15 cellular contexts compared by ENCODE assay signal in the genomic region with DNA sequence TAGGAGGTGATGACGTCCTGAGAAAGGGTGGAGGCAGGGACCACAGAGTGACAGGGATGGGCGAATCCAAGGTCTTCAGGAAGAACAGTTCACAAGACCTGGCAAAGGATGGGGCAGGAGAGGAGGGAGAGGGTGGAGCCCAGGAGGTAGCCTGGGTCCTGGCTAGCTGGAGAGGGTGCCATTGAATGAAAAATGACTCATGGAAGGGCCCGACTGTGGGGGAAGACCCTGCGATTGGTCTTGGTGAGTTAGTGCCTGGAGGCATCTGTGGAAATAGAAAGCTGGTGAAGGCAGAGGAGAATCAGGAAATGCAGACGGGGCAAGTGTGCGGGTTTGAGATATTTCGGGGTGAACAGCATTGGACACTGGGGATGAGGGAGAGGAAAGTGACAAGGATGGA.
DNase-seq lines count a peak whose midpoint lies in the region; ATAC-seq and TF ChIP-seq lines count a peak whose summit lies in the region.
"Had no signal": no experiment of that assay in that cellular context is flagged by ENCODE, and none has a peak within 500 bp of the region (broad histone marks: within the 10 kb centered on the region; RNA-seq: fewer than 3 reads in every experiment).

No MANE protein-coding gene starts in this region.

- no peak for TF ChIP-seq POLR2A in breast epithelium (IDR thresholded peaks at IDR 0.05)

- H3K36me3 ChIP-seq in breast epithelium, result no peaks in the 10 kb centered on the region

- H3K27ac Mint-ChIP-seq in activated naive CD4-positive, alpha-beta T cell treated with anti-CD3 and anti-CD28 coated beads, Interleukin-2, amount 50 U/mL, for 24 hours, result peak overlapping the region; percentile 13
- H3K27ac Mint-ChIP-seq in activated naive CD4-positive, alpha-beta T cell treated with anti-CD3 and anti-CD28 coated beads, Interleukin-2, amount 10 ng/mL, durations not matched to agents 7 days and 5 days, result no peak overlapping the region
- peak overlapping the region in 2 of 3 experiments; percentile 28 to 45 for H3K27ac Mint-ChIP-seq in nephron

- TF ChIP-seq CTCF in breast epithelium (IDR thresholded peaks at IDR 0.05) (no peak), nephron (IDR thresholded peaks at IDR 0.05; ENCODE audit: unreplicated experiment in 3 of 3) (no peak), dorsolateral prefrontal cortex (IDR thresholded peaks at IDR 0.05 in 54 of 56, conservative IDR thresholded peaks at IDR 0.05 in 2 of 56; ENCODE audit: low read depth in 1 of 56, partially characterized antibody in 56 of 56) (no peak)

- no peaks in the 10 kb centered on the region for H3K36me3 Mint-ChIP-seq in activated naive CD4-positive, alpha-beta T cell treated with anti-CD3 and anti-CD28 coated beads, Interleukin-2, amount 50 U/mL, for 24 hours
- no peaks in the 10 kb centered on the region for H3K36me3 Mint-ChIP-seq in activated naive CD4-positive, alpha-beta T cell treated with anti-CD3 and anti-CD28 coated beads, Interleukin-2, amount 10 ng/mL, durations not matched to agents 7 days and 5 days
- H3K36me3 Mint-ChIP-seq in nephron (ENCODE audit: low read depth), result no peaks in the 10 kb centered on the region
- H3K36me3 Mint-ChIP-seq in activated T-cell treated with anti-CD3 and anti-CD28 coated beads, Interleukin-2, amount 50 U/mL, for 4 hours (ENCODE audit: insufficient read depth), result no peaks in the 10 kb centered on the region

- H3K27ac ChIP-seq in breast epithelium, result peak overlapping the region; percentile 87 to 93
- no peak overlapping the region for H3K27ac ChIP-seq in dorsolateral prefrontal cortex

- ATAC-seq in GM21526 (IDR thresholded peaks at IDR 0.05; ENCODE audit: low FRiP score, unreplicated experiment), result no peak
- no peak for ATAC-seq in activated T-cell treated with anti-CD3 and anti-CD28 coated beads, Interleukin-2, amount 50 U/mL, for 4 hours
- ATAC-seq: sciatic nerve had no signal

- H3K27me3 ChIP-seq in breast epithelium, result no peaks in the 10 kb centered on the region
- no peaks in the 10 kb centered on the region for H3K27me3 ChIP-seq in dorsolateral prefrontal cortex

- H3K27me3 Mint-ChIP-seq in activated naive CD4-positive, alpha-beta T cell treated with anti-CD3 and anti-CD28 coated beads, Interleukin-2, amount 50 U/mL, for 24 hours, result no peaks in the 10 kb centered on the region
- H3K27me3 Mint-ChIP-seq in activated naive CD4-positive, alpha-beta T cell treated with anti-CD3 and anti-CD28 coated beads, Interleukin-2, amount 10 ng/mL, durations not matched to agents 7 days and 5 days, result peaks cover 22% of the 10 kb centered on the region
- peaks cover 16% of the 10 kb centered on the region for H3K27me3 Mint-ChIP-seq in nephron (ENCODE audit: low read depth)
- H3K27me3 Mint-ChIP-seq in activated T-cell treated with anti-CD3 and anti-CD28 coated beads, Interleukin-2, amount 50 U/mL, for 4 hours (ENCODE audit: low read depth), result peaks cover 4% of the 10 kb centered on the region

- no peak overlapping the region for H3K4me3 ChIP-seq in breast epithelium
- no peak overlapping the region for H3K4me3 ChIP-seq in dorsolateral prefrontal cortex

- H3K4me1 Mint-ChIP-seq in activated naive CD4-positive, alpha-beta T cell treated with anti-CD3 and anti-CD28 coated beads, Interleukin-2, amount 50 U/mL, for 24 hours, result peaks cover 4% of the 10 kb centered on the region
- peaks cover 3% of the 10 kb centered on the region for H3K4me1 Mint-ChIP-seq in activated naive CD4-positive, alpha-beta T cell treated with anti-CD3 and anti-CD28 coated beads, Interleukin-2, amount 10 ng/mL, durations not matched to agents 7 days and 5 days
- peaks cover 13% of the 10 kb centered on the region for H3K4me1 Mint-ChIP-seq in nephron
- H3K4me1 Mint-ChIP-seq in activated T-cell treated with anti-CD3 and anti-CD28 coated beads, Interleukin-2, amount 50 U/mL, for 4 hours (ENCODE audit: low read depth), result peaks cover 1% of the 10 kb centered on the region

- H3K4me3 Mint-ChIP-seq in activated naive CD4-positive, alpha-beta T cell treated with anti-CD3 and anti-CD28 coated beads, Interleukin-2, amount 50 U/mL, for 24 hours, result no peak overlapping the region
- H3K4me3 Mint-ChIP-seq in activated naive CD4-positive, alpha-beta T cell treated with anti-CD3 and anti-CD28 coated beads, Interleukin-2, amount 10 ng/mL, durations not matched to agents 7 days and 5 days, result no peak overlapping the region
- H3K4me3 Mint-ChIP-seq in nephron, result no peak overlapping the region
- no peak overlapping the region for H3K4me3 Mint-ChIP-seq in activated T-cell treated with anti-CD3 and anti-CD28 coated beads, Interleukin-2, amount 50 U/mL, for 4 hours

- DNase-seq in activated naive CD4-positive, alpha-beta T cell treated with anti-CD3 and anti-CD28 coated beads, Interleukin-2, amount 10 ng/mL, durations not matched to agents 7 days and 5 days, result no peak
- DNase-seq in breast epithelium (ENCODE audit: low spot score in 2 of 2), result no peak
- DNase-seq in HCEC 1CT, result no peak
- no peak for DNase-seq in activated T-cell treated with anti-CD3 and anti-CD28 coated beads, Interleukin-2, amount 50 U/mL, for 4 hours
- DNase-seq in dorsolateral prefrontal cortex, result no peak
- DNase-seq: activated CD4-positive, alpha-beta T cell treated with anti-CD3 and anti-CD28 coated beads, Interleukin-2, amount 50 U/mL, for 48 hours; activated naive CD4-positive, alpha-beta T cell treated with Interleukin-2 at 50 U/mL for 16 hours; activated T-cell treated with anti-CD3 and anti-CD28 coated beads for 4 hours; hippocampal formation; kidney; NCI-H146 had no signal

- H3K4me1 ChIP-seq in breast epithelium, result peaks cover 0 to 16% of the 10 kb centered on the region in 2 donors

- H3K9me3 Mint-ChIP-seq in activated naive CD4-positive, alpha-beta T cell treated with anti-CD3 and anti-CD28 coated beads, Interleukin-2, amount 50 U/mL, for 24 hours, result no peaks in the 10 kb centered on the region
- H3K9me3 Mint-ChIP-seq in activated naive CD4-positive, alpha-beta T cell treated with anti-CD3 and anti-CD28 coated beads, Interleukin-2, amount 10 ng/mL, durations not matched to agents 7 days and 5 days, result no peaks in the 10 kb centered on the region
- no peaks in the 10 kb centered on the region for H3K9me3 Mint-ChIP-seq in nephron
- no peaks in the 10 kb centered on the region for H3K9me3 Mint-ChIP-seq in activated T-cell treated with anti-CD3 and anti-CD28 coated beads, Interleukin-2, amount 50 U/mL, for 4 hours

- intact Hi-C loops in breast epithelium (cut with DNase I; ENCODE audit: low total_unique reads), result no loop called here
- intact Hi-C loops in dorsolateral prefrontal cortex (cut with DNase I), result no loop called here

- H3K9me3 ChIP-seq in breast epithelium, result no peaks in the 10 kb centered on the region

- CTCF ChIA-PET in activated naive CD4-positive, alpha-beta T cell treated with anti-CD3 and anti-CD28 coated beads, Interleukin-2, amount 10 ng/mL, durations not matched to agents 7 days and 5 days (lab: Charles Lee), result no interaction called here

Comparison
In these comparisons a context has a peak if more than half of its experiments do, and no peak if none do; other contexts are left out.
1. H3K27ac ChIP-seq: peak in breast epithelium (2 of 2); none in dorsolateral prefrontal cortex (0 of 59).